Comparison of ENCODE assay signal across 6 cellular contexts in the genomic region with DNA sequence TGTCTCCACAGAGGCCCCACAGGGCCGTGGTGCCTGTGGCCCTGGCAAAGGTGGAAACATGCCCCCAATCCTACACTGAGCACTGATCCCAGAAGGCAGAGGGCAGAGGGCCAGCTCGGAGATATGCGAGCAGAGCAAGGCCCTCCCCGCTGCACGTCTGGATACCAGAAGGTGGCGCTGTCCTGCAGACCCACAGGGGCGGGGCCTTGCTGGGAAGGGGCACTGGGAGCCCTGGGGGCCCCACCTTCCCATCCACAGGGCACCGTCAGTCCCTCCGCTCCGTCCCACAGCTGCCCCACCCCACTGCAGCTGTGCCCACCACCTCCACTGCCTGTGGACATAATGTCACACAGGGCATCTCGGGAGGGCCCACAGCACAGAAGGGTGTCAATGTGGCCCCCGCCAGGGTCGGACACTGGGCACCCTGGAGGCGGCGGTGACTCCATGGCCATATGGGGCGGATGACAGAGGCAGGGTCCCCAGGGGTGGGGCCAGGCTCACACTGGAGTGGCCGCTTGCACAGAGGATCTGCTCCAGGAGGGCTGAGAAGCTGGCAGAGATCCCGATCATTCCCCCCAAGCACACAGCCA. TPM values are rescaled to one million over a fixed set of nuclear protein-coding genes. Genes with fewer than 3 reads are reported as not detected.
DNase-seq lines count a peak whose midpoint lies in the region; ATAC-seq and TF ChIP-seq lines count a peak whose summit lies in the region.

No MANE protein-coding gene starts in this region.

- WGBS in body of pancreas, 2 donors, result 50 to 55% methylated on average over 10 to 16 of the region's 18 CpGs

- H3K9me3 Mint-ChIP-seq in mesothelial cell of epicardium, result no peaks in the 10 kb centered on the region

- TF ChIP-seq POLR2A in body of pancreas (IDR thresholded peaks at IDR 0.05), result no peak

- intact Hi-C loops in body of pancreas (cut with DNase I), result no loop called here

- H3K27me3 ChIP-seq in body of pancreas, result no peaks in the 10 kb centered on the region

- H3K27me3 Mint-ChIP-seq in mesothelial cell of epicardium (ENCODE audit: low read depth), result no peaks in the 10 kb centered on the region

- H3K4me1 ChIP-seq in body of pancreas, result peaks cover 46% of the 10 kb centered on the region

- DNase-seq in DMS53 (lab: John Stamatoyannopoulos, UW) (peak; percentile 87), NCI-H1092 (lab: John Stamatoyannopoulos, UW) (peak; percentile 73), body of pancreas (peak in 3 of 4 donors; percentile 58 to 69 (median 59)), mesothelial cell of epicardium (ENCODE audit: low spot score in 2 of 2, unreplicated experiment in 2 of 2) (peak in 1 of 2 experiments; percentile 36), HPDE6-E6E7 (ENCODE audit: extremely low spot score) (no peak)

- ATAC-seq in body of pancreas, result no peak
- no peak for ATAC-seq in HG03139 (IDR thresholded peaks at IDR 0.05; ENCODE audit: unreplicated experiment)

- no peak overlapping the region for H3K4me3 Mint-ChIP-seq in mesothelial cell of epicardium

- no peaks in the 10 kb centered on the region for H3K36me3 ChIP-seq in body of pancreas (replicated peaks in 1 of 2; ENCODE audit: insufficient read depth in 1 of 2, low read depth in 2 of 2)

- no peaks in the 10 kb centered on the region for H3K9me3 ChIP-seq in body of pancreas

- H3K27ac ChIP-seq in body of pancreas, result no peak overlapping the region

- no peaks in the 10 kb centered on the region for H3K36me3 Mint-ChIP-seq in mesothelial cell of epicardium

- TF ChIP-seq CTCF in body of pancreas (IDR thresholded peaks at IDR 0.05) (peak in 6 of 7 experiments; percentile 14 to 51 (median 36)), mesothelial cell of epicardium (IDR thresholded peaks at IDR 0.05; ENCODE audit: unreplicated experiment) (peak; percentile 58)

- no peak overlapping the region for H3K27ac Mint-ChIP-seq in mesothelial cell of epicardium

- no peak overlapping the region for H3K4me3 ChIP-seq in body of pancreas

- H3K4me1 Mint-ChIP-seq in mesothelial cell of epicardium, result peaks cover 7% of the 10 kb centered on the region

RNA-seq across cellular contexts. Expression of a gene that starts 4.9 kb away (rescaled TPM):
- 1 to 10 TPM; 8.0 to 8.2 TPM for total RNA-seq in body of pancreas
- total RNA-seq in mesothelial cell of epicardium, result 10.5 to 13.4 TPM (median 11.6 TPM) in 3 replicates

RNA-seq across cellular contexts. Expression of a gene that starts 9.7 kb away (rescaled TPM):
- total RNA-seq in body of pancreas (1 to 10 TPM; 3.0 to 6.0 TPM), mesothelial cell of epicardium (25.0 to 32.1 TPM (median 32.0 TPM) in 3 replicates)

RNA-seq across cellular contexts. Expression of a gene that starts 10.0 kb away (rescaled TPM):
- total RNA-seq in body of pancreas (10 to 100 TPM; 20.2 to 37.9 TPM), mesothelial cell of epicardium (194 to 212 TPM (median 197 TPM) in 3 replicates)

RNA-seq across cellular contexts. Expression of a gene that starts 21.6 kb away (rescaled TPM):
- total RNA-seq in body of pancreas (10 to 100 TPM; 16.8 to 31.1 TPM), mesothelial cell of epicardium (88.1 to 93.4 TPM (median 90.9 TPM) in 3 replicates)

RNA-seq across cellular contexts. Expression of a gene that starts 58.7 kb away (rescaled TPM):
- under 1 TPM in 1 of 2 donors, not detected in 1; 0.26 TPM for total RNA-seq in body of pancreas
- total RNA-seq in mesothelial cell of epicardium, result 9.0 to 12.0 TPM (median 11.6 TPM) in 3 replicates
